Comparison of ENCODE assay signal across 1 cellular context in the genomic region with DNA sequence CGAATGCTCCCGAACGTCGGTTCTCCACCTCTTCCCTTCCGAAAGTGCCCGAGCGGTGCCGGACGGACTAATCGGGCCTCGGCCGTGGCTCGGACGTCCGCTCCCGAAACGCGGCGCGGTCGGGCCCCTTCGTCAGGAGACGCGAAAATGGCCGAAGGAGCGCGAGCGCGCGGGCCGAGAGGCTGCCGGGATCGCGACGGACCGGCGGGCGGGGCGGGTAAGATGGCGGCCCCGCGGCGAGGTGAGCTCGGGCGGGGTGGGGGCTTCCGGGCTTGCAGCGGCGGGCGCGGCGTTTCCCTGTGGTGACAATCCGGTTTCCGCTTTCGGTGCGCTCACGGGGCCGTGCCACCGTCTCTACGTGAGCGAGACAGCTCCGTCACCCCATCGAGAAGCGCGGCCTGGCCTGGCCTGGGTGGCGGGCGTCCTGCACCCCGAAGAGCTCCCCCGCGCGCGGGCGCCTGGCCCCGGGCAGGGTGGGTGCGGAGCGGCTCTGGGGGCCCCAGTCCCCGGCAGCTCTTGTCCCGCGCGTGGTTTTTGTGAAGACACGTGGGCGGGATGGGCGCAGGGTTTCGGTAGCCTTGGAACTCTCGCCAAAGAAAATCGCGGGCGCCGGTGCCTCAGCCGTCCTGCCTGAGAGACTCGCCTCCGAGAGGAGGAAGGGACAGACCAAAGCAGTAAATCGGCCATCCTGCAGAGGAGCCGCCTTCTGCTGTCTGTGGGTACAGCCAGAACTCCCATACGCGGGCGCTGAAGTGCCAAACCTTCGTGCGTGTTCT.
TF ChIP-seq lines count a peak whose summit lies in the region.

A gene (plus strand): TSS at position 211 of the 776 bp plus-strand sequence. CDS start 12 bp downstream, at position 223.

TF ChIP-seq in K562, 482 proteins besides CTCF, POLR2A, EP300 and RAD21 (continued from another document):
- TF ChIP-seq, protein P1, sequence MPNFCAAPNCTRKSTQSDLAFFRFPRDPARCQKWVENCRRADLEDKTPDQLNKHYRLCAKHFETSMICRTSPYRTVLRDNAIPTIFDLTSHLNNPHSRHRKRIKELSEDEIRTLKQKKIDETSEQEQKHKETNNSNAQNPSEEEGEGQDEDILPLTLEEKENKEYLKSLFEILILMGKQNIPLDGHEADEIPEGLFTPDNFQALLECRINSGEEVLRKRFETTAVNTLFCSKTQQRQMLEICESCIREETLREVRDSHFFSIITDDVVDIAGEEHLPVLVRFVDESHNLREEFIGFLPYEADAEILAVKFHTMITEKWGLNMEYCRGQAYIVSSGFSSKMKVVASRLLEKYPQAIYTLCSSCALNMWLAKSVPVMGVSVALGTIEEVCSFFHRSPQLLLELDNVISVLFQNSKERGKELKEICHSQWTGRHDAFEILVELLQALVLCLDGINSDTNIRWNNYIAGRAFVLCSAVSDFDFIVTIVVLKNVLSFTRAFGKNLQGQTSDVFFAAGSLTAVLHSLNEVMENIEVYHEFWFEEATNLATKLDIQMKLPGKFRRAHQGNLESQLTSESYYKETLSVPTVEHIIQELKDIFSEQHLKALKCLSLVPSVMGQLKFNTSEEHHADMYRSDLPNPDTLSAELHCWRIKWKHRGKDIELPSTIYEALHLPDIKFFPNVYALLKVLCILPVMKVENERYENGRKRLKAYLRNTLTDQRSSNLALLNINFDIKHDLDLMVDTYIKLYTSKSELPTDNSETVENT (CRISPR knock-in tag; IDR thresholded peaks at IDR 0.05) = peak; percentile 74
- TF ChIP-seq SMAD1 (IDR thresholded peaks at IDR 0.05; ENCODE audit: low read depth, low read length, partially characterized antibody) = no peak
- peak; percentile 81 for TF ChIP-seq RB1 (IDR thresholded peaks at IDR 0.05; ENCODE audit: low read depth)
- peak; percentile 42 for TF ChIP-seq CHD1 (IDR thresholded peaks at IDR 0.05; ENCODE audit: low read length)
- TF ChIP-seq, protein P2, sequence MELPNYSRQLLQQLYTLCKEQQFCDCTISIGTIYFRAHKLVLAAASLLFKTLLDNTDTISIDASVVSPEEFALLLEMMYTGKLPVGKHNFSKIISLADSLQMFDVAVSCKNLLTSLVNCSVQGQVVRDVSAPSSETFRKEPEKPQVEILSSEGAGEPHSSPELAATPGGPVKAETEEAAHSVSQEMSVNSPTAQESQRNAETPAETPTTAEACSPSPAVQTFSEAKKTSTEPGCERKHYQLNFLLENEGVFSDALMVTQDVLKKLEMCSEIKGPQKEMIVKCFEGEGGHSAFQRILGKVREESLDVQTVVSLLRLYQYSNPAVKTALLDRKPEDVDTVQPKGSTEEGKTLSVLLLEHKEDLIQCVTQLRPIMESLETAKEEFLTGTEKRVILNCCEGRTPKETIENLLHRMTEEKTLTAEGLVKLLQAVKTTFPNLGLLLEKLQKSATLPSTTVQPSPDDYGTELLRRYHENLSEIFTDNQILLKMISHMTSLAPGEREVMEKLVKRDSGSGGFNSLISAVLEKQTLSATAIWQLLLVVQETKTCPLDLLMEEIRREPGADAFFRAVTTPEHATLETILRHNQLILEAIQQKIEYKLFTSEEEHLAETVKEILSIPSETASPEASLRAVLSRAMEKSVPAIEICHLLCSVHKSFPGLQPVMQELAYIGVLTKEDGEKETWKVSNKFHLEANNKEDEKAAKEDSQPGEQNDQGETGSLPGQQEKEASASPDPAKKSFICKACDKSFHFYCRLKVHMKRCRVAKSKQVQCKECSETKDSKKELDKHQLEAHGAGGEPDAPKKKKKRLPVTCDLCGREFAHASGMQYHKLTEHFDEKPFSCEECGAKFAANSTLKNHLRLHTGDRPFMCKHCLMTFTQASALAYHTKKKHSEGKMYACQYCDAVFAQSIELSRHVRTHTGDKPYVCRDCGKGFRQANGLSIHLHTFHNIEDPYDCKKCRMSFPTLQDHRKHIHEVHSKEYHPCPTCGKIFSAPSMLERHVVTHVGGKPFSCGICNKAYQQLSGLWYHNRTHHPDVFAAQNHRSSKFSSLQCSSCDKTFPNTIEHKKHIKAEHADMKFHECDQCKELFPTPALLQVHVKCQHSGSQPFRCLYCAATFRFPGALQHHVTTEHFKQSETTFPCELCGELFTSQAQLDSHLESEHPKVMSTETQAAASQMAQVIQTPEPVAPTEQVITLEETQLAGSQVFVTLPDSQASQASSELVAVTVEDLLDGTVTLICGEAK (IDR thresholded peaks at IDR 0.05) = peak; percentile 53
- TF ChIP-seq, protein P2 (CRISPR knock-in tag; IDR thresholded peaks at IDR 0.05) = no peak
- TF ChIP-seq MYC (IDR thresholded peaks at IDR 0.05; ENCODE audit: low read depth, low read length) = peak; percentile 71
- no peak for TF ChIP-seq MYC (CRISPR knock-in tag; IDR thresholded peaks at IDR 0.05; ENCODE audit: borderline replicate concordance, low read depth)
- TF ChIP-seq RBBP5 (IDR thresholded peaks at IDR 0.05; ENCODE audit: borderline replicate concordance, insufficient read depth, low read length, poor library complexity, severe bottlenecking) = peak; percentile 77
- TF ChIP-seq, protein P3, sequence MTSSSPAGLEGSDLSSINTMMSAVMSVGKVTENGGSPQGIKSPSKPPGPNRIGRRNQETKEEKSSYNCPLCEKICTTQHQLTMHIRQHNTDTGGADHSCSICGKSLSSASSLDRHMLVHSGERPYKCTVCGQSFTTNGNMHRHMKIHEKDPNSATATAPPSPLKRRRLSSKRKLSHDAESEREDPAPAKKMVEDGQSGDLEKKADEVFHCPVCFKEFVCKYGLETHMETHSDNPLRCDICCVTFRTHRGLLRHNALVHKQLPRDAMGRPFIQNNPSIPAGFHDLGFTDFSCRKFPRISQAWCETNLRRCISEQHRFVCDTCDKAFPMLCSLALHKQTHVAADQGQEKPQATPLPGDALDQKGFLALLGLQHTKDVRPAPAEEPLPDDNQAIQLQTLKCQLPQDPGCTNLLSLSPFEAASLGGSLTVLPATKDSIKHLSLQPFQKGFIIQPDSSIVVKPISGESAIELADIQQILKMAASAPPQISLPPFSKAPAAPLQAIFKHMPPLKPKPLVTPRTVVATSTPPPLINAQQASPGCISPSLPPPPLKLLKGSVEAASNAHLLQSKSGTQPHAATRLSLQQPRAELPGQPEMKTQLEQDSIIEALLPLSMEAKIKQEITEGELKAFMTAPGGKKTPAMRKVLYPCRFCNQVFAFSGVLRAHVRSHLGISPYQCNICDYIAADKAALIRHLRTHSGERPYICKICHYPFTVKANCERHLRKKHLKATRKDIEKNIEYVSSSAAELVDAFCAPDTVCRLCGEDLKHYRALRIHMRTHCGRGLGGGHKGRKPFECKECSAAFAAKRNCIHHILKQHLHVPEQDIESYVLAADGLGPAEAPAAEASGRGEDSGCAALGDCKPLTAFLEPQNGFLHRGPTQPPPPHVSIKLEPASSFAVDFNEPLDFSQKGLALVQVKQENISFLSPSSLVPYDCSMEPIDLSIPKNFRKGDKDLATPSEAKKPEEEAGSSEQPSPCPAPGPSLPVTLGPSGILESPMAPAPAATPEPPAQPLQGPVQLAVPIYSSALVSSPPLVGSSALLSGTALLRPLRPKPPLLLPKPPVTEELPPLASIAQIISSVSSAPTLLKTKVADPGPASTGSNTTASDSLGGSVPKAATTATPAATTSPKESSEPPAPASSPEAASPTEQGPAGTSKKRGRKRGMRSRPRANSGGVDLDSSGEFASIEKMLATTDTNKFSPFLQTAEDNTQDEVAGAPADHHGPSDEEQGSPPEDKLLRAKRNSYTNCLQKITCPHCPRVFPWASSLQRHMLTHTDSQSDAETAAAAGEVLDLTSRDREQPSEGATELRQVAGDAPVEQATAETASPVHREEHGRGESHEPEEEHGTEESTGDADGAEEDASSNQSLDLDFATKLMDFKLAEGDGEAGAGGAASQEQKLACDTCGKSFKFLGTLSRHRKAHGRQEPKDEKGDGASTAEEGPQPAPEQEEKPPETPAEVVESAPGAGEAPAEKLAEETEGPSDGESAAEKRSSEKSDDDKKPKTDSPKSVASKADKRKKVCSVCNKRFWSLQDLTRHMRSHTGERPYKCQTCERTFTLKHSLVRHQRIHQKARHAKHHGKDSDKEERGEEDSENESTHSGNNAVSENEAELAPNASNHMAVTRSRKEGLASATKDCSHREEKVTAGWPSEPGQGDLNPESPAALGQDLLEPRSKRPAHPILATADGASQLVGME (CRISPR knock-in tag; IDR thresholded peaks at IDR 0.05) = 0 out of 2 replicates have a peak, but pooled peaks have one; percentile 27
- TF ChIP-seq, protein P4, sequence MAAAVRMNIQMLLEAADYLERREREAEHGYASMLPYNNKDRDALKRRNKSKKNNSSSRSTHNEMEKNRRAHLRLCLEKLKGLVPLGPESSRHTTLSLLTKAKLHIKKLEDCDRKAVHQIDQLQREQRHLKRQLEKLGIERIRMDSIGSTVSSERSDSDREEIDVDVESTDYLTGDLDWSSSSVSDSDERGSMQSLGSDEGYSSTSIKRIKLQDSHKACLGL (CRISPR knock-in tag; IDR thresholded peaks at IDR 0.05; ENCODE audit: borderline replicate concordance, poor library complexity, severe bottlenecking) = peak; percentile 32
- no peak for TF ChIP-seq LCOR (CRISPR knock-in tag; IDR thresholded peaks at IDR 0.05)
- TF ChIP-seq, protein P5, sequence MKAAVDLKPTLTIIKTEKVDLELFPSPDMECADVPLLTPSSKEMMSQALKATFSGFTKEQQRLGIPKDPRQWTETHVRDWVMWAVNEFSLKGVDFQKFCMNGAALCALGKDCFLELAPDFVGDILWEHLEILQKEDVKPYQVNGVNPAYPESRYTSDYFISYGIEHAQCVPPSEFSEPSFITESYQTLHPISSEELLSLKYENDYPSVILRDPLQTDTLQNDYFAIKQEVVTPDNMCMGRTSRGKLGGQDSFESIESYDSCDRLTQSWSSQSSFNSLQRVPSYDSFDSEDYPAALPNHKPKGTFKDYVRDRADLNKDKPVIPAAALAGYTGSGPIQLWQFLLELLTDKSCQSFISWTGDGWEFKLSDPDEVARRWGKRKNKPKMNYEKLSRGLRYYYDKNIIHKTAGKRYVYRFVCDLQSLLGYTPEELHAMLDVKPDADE (conservative IDR thresholded peaks at IDR 0.05; ENCODE audit: control insufficient read depth, low read depth, low read length) = peak; percentile 55; the same call in 1 of the 2 replicates
- TF ChIP-seq ERF (CRISPR knock-in tag; IDR thresholded peaks at IDR 0.05) = 0 out of 2 replicates have a peak, but pooled peaks have one; percentile 20
- peak; percentile 92 for TF ChIP-seq PHF8 (IDR thresholded peaks at IDR 0.05; ENCODE audit: borderline replicate concordance, low read length)
- TF ChIP-seq, protein P6, sequence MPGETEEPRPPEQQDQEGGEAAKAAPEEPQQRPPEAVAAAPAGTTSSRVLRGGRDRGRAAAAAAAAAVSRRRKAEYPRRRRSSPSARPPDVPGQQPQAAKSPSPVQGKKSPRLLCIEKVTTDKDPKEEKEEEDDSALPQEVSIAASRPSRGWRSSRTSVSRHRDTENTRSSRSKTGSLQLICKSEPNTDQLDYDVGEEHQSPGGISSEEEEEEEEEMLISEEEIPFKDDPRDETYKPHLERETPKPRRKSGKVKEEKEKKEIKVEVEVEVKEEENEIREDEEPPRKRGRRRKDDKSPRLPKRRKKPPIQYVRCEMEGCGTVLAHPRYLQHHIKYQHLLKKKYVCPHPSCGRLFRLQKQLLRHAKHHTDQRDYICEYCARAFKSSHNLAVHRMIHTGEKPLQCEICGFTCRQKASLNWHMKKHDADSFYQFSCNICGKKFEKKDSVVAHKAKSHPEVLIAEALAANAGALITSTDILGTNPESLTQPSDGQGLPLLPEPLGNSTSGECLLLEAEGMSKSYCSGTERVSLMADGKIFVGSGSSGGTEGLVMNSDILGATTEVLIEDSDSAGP (CRISPR knock-in tag; IDR thresholded peaks at IDR 0.05) = 0 out of 2 replicates have a peak, but pooled peaks have one; percentile 35
- TF ChIP-seq, protein P7, sequence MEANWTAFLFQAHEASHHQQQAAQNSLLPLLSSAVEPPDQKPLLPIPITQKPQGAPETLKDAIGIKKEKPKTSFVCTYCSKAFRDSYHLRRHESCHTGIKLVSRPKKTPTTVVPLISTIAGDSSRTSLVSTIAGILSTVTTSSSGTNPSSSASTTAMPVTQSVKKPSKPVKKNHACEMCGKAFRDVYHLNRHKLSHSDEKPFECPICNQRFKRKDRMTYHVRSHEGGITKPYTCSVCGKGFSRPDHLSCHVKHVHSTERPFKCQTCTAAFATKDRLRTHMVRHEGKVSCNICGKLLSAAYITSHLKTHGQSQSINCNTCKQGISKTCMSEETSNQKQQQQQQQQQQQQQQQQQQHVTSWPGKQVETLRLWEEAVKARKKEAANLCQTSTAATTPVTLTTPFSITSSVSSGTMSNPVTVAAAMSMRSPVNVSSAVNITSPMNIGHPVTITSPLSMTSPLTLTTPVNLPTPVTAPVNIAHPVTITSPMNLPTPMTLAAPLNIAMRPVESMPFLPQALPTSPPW (CRISPR knock-in tag; IDR thresholded peaks at IDR 0.05) = peak; percentile 94
- TF ChIP-seq ZBTB7A (IDR thresholded peaks at IDR 0.05; ENCODE audit: borderline replicate concordance, control insufficient read depth, low read depth, low read length) = peak; percentile 51; the same call in 1 of the 2 replicates
- TF ChIP-seq SIN3A (IDR thresholded peaks at IDR 0.05; ENCODE audit: borderline replicate concordance in 2 of 2, control insufficient read depth in 1 of 2, low read depth in 2 of 2, low read length in 2 of 2) = peak; percentile 67 to 68; a peak in 1 of 4 replicates
